ENCODE assay signal across 26 cellular contexts in genomic region chr22:38083931-38084631, GRCh38. TPM values are rescaled to one million over a fixed set of nuclear protein-coding genes. Genes with fewer than 3 reads are reported as not detected.
DNase-seq lines count a peak whose midpoint lies in the region; ATAC-seq and TF ChIP-seq lines count a peak whose summit lies in the region.
"Had no signal": no experiment of that assay in that cellular context is flagged by ENCODE, and none has a peak within 500 bp of the region (broad histone marks: within the 10 kb centered on the region; RNA-seq: fewer than 3 reads in every experiment).

Gene SLC16A8, minus strand, starts transcription at chr22:38084184. Its CDS starts 1,311 bp downstream, at chr22:38082873.

- no peak within 1 kb of the TSS for H3K27ac Mint-ChIP-seq in endodermal cell
- H3K27ac Mint-ChIP-seq: activated naive CD4-positive, alpha-beta T cell treated with anti-CD3 and anti-CD28 coated beads for 36 hours had no signal

- H3K9me3 ChIP-seq in BLaER1 treated with 17β-estradiol and CSF1 and Interleukin-3, amounts not matched to agents 10 nM and 100 nM (replicated peaks in 1 of 11), result no peaks in the 10 kb centered on the region
- H3K9me3 ChIP-seq in NT2/D1 (ENCODE audit: insufficient read depth, low read length) (no peaks in the 10 kb centered on the region), endodermal cell (ENCODE audit: control insufficient read depth, low read length) (no peaks in the 10 kb centered on the region), osteoblast (ENCODE audit: low read depth, low read length) (no peaks in the 10 kb centered on the region)
- H3K9me3 ChIP-seq: right atrium auricular region, transverse colon had no signal

- peaks cover 46% of the 10 kb centered on the region for H3K27me3 Mint-ChIP-seq in endodermal cell (ENCODE audit: insufficient read depth)

- no peaks in the 10 kb centered on the region for H3K79me2 ChIP-seq in osteoblast (ENCODE audit: insufficient read depth, low read length)

- peaks cover 4% of the 10 kb centered on the region for H3K4me1 Mint-ChIP-seq in endodermal cell

- H4K20me1 ChIP-seq in BLaER1 treated with 17β-estradiol and CSF1 and Interleukin-3, amounts not matched to agents 10 nM and 100 nM, result peaks cover 0 to 28% (median 0%) of the 10 kb centered on the region in 11 experiments; a peak in 4 of 22 replicates
- peaks cover 3% of the 10 kb centered on the region for H4K20me1 ChIP-seq in osteoblast (ENCODE audit: insufficient read depth, low read length)

- DNase-seq in NT2/D1 (ENCODE audit: low read depth, low spot score), result no peak
- DNase-seq in endodermal cell, result peak; percentile 75
- peak; percentile 75 for DNase-seq in osteoblast (ENCODE audit: insufficient read length, low spot score, missing footprints)
- no peak for DNase-seq in ureter (ENCODE audit: low spot score)
- no peak for DNase-seq in central memory CD4-positive, alpha-beta T cell
- DNase-seq: activated CD4-positive, alpha-beta T cell treated with anti-CD3 and anti-CD28 coated beads for 1 hour; activated naive CD4-positive, alpha-beta T cell treated with anti-CD3 and anti-CD28 coated beads for 36 hours; activated T-cell treated with anti-CD3 and anti-CD28 coated beads, Interleukin-2, amount 50 U/mL, for 48 hours; amniotic stem cell; erythroblast; hippocampal formation; mammary epithelial cell; NCI-H146; NCI-H526; occipital lobe; RPMI8226; stimulated activated naive CD8-positive, alpha-beta T cell treated with anti-CD3 and anti-CD28 coated beads, Interleukin-15, amount 100 ng/mL, for 72 hours; T1000; transverse colon had no signal

- no peaks in the 10 kb centered on the region for H3K9me3 Mint-ChIP-seq in endodermal cell
- H3K9me3 Mint-ChIP-seq: activated naive CD4-positive, alpha-beta T cell treated with anti-CD3 and anti-CD28 coated beads for 36 hours; stimulated activated naive CD8-positive, alpha-beta T cell treated with anti-CD3 and anti-CD28 coated beads, Interleukin-15, amount 100 ng/mL, for 72 hours had no signal

- H3K4me1 ChIP-seq in BLaER1 treated with 17β-estradiol and CSF1 and Interleukin-3, amounts not matched to agents 10 nM and 100 nM, result peaks cover 18 to 40% (median 26%) of the 10 kb centered on the region in 10 experiments; a peak in 18 of 20 replicates
- peaks cover 27% of the 10 kb centered on the region for H3K4me1 ChIP-seq in NT2/D1 (ENCODE audit: insufficient read depth, insufficient read length)
- H3K4me1 ChIP-seq in endodermal cell (ENCODE audit: control insufficient read depth, insufficient read depth, low read length), result peaks cover 7% of the 10 kb centered on the region
- peaks cover 4% of the 10 kb centered on the region for H3K4me1 ChIP-seq in osteoblast (ENCODE audit: insufficient read depth, low read length)

- H3K27ac ChIP-seq in BLaER1 treated with 17β-estradiol and CSF1 and Interleukin-3, amounts not matched to agents 10 nM and 100 nM, result no peak within 1 kb of the TSS
- H3K27ac ChIP-seq in endodermal cell (ENCODE audit: low read depth, low read length) (no peak within 1 kb of the TSS), osteoblast (ENCODE audit: low read depth, low read length) (no peak within 1 kb of the TSS)
- H3K27ac ChIP-seq: cardiac muscle cell, KMS-11, right atrium auricular region, transverse colon had no signal

- H3K36me3 Mint-ChIP-seq in endodermal cell (ENCODE audit: low read depth), result no peaks in the 10 kb centered on the region

- H3K9ac ChIP-seq in BLaER1 treated with 17β-estradiol and CSF1 and Interleukin-3, amounts not matched to agents 10 nM and 100 nM, result no peak within 1 kb of the TSS; a peak in 1 of 22 replicates
- H3K9ac ChIP-seq in NT2/D1 (ENCODE audit: insufficient read length, low read depth) (peak within 1 kb of the TSS; percentile 68), endodermal cell (ENCODE audit: extremely low read depth, low read length, poor library complexity, severe bottlenecking) (no peak within 1 kb of the TSS)
- H3K9ac ChIP-seq: KMS-11 had no signal

- peak within 1 kb of the TSS in 10 of 11 experiments; percentile 43 to 70 (median 60); a peak in 18 of 22 replicates for H3K4me2 ChIP-seq in BLaER1 treated with 17β-estradiol and CSF1 and Interleukin-3, amounts not matched to agents 10 nM and 100 nM
- H3K4me2 ChIP-seq in osteoblast (ENCODE audit: insufficient read depth, low read length), result no peak within 1 kb of the TSS
- H3K4me2 ChIP-seq: KMS-11 had no signal

- H3K4me3 ChIP-seq in BLaER1 treated with 17β-estradiol and CSF1 and Interleukin-3, amounts not matched to agents 10 nM and 100 nM, result no peak within 1 kb of the TSS
- no peak within 1 kb of the TSS for H3K4me3 ChIP-seq in NT2/D1 (ENCODE audit: insufficient read length, low read depth)
- no peak within 1 kb of the TSS for H3K4me3 ChIP-seq in endodermal cell (ENCODE audit: low read length)
- H3K4me3 ChIP-seq in osteoblast (ENCODE audit: insufficient read depth, low read length), result no peak within 1 kb of the TSS
- H3K4me3 ChIP-seq: cardiac muscle cell, right atrium auricular region had no signal

- ATAC-seq in GM19467 (IDR thresholded peaks at IDR 0.05; ENCODE audit: unreplicated experiment) (no peak), HG03196 (IDR thresholded peaks at IDR 0.05; ENCODE audit: unreplicated experiment) (no peak)
- ATAC-seq: stimulated activated naive CD8-positive, alpha-beta T cell treated with anti-CD3 and anti-CD28 coated beads, Interleukin-15, amount 100 ng/mL, for 72 hours had no signal

- H2AFZ ChIP-seq in osteoblast (ENCODE audit: low read length), result no peak within 1 kb of the TSS

- no peaks in the 10 kb centered on the region for H3K36me3 ChIP-seq in BLaER1 treated with 17β-estradiol and CSF1 and Interleukin-3, amounts not matched to agents 10 nM and 100 nM
- H3K36me3 ChIP-seq in NT2/D1 (ENCODE audit: insufficient read depth, insufficient read length, low read length), result no peaks in the 10 kb centered on the region
- H3K36me3 ChIP-seq in endodermal cell (ENCODE audit: control insufficient read depth, insufficient read depth, low read length), result no peaks in the 10 kb centered on the region
- H3K36me3 ChIP-seq in osteoblast (ENCODE audit: insufficient read depth, low read length), result no peaks in the 10 kb centered on the region
- H3K36me3 ChIP-seq: cardiac muscle cell, right atrium auricular region, transverse colon had no signal

- WGBS in endodermal cell (ENCODE audit: insufficient coverage in 1 of 2, insufficient read length in 1 of 2), 2 experiments, result 51 to 71% methylated on average over 2 to 16 of the region's 16 CpGs

- no peak within 1 kb of the TSS for H3K4me3 Mint-ChIP-seq in endodermal cell
- H3K4me3 Mint-ChIP-seq: activated naive CD4-positive, alpha-beta T cell treated with anti-CD3 and anti-CD28 coated beads for 36 hours had no signal

- H3K27me3 ChIP-seq in BLaER1 treated with 17β-estradiol and CSF1 and Interleukin-3, amounts not matched to agents 10 nM and 100 nM, result peaks cover 43 to 55% (median 49%) of the 10 kb centered on the region in 11 experiments
- peaks cover 7% of the 10 kb centered on the region for H3K27me3 ChIP-seq in NT2/D1 (ENCODE audit: insufficient read depth, insufficient read length)
- peaks cover 27% of the 10 kb centered on the region for H3K27me3 ChIP-seq in endodermal cell (ENCODE audit: control insufficient read depth, insufficient read depth, low read length, poor library complexity, severe bottlenecking)
- peaks cover 19% of the 10 kb centered on the region for H3K27me3 ChIP-seq in osteoblast (ENCODE audit: insufficient read depth, low read length)
- H3K27me3 ChIP-seq: right atrium auricular region had no signal

- no peak for TF ChIP-seq CTCF in endodermal cell (conservative IDR thresholded peaks at IDR 0.05)
- TF ChIP-seq CTCF in osteoblast (IDR thresholded peaks at IDR 0.05; ENCODE audit: extremely low read depth, low read depth, low read length), result no peak

RNA-seq across cellular contexts. Expression of gene SLC16A8, which starts in this region (rescaled TPM):
- 1 to 10 TPM in 1 of 2 donors, under 1 TPM in 1; 0.57 to 1.1 TPM for total RNA-seq in endodermal cell
- 0.61 TPM for polyA plus RNA-seq in endodermal cell (2013, experiment 1 of 2)
- 0.17 TPM for polyA plus RNA-seq in endodermal cell (2013, experiment 2 of 2)
- not detected in 2 replicates for total RNA-seq in osteoblast
- total RNA-seq in ureter, result 0.26 TPM
- total RNA-seq: activated naive CD4-positive, alpha-beta T cell treated with anti-CD3 and anti-CD28 coated beads for 36 hours; G401; mammary epithelial cell; transverse colon had no signal
- polyA plus RNA-seq: mammary epithelial cell had no signal

Comparison
In these comparisons a context has a peak if more than half of its experiments do, and no peak if none do; other contexts are left out.
1. Peak in DNase-seq in osteoblast; RNA of the gene not detected or under 1 TPM.